ENCODE assay signal across 18 cellular contexts in genomic region chr15:41251411-41251810, GRCh38. TPM values are rescaled to one million over a fixed set of nuclear protein-coding genes. Genes with fewer than 3 reads are reported as not detected.
A peak's percentile ranks its signal among the peaks of the same experiment; 100 is the strongest.
DNase-seq lines count a peak whose midpoint lies in the region; TF ChIP-seq lines count a peak whose summit lies in the region.
"Had no signal": no experiment of that assay in that cellular context is flagged by ENCODE, and none has a peak within 500 bp of the region (broad histone marks: within the 10 kb centered on the region; RNA-seq: fewer than 3 reads in every experiment).

No MANE protein-coding gene starts in this region.

- no peaks in the 10 kb centered on the region for H3K4me1 Mint-ChIP-seq in endodermal cell

- peak overlapping the region; percentile 44 for H3K27ac Mint-ChIP-seq in endodermal cell
- H3K27ac Mint-ChIP-seq: CD4-positive, CD25-positive, alpha-beta regulatory T cell; CD8-positive, alpha-beta memory T cell had no signal

- no peak overlapping the region for H3K4me3 Mint-ChIP-seq in endodermal cell
- H3K4me3 Mint-ChIP-seq: CD4-positive, CD25-positive, alpha-beta regulatory T cell; CD8-positive, alpha-beta memory T cell had no signal

- no peaks in the 10 kb centered on the region for H3K27me3 ChIP-seq in left ventricle myocardium inferior (ENCODE audit: low read depth)
- no peaks in the 10 kb centered on the region for H3K27me3 ChIP-seq in right atrium auricular region
- no peaks in the 10 kb centered on the region for H3K27me3 ChIP-seq in endodermal cell (ENCODE audit: control insufficient read depth, insufficient read depth, low read length, poor library complexity, severe bottlenecking)
- no peaks in the 10 kb centered on the region for H3K27me3 ChIP-seq in mesenchymal stem cell (ENCODE audit: control insufficient read depth in 1 of 2, insufficient read depth in 1 of 2, low read length in 2 of 2)
- no peaks in the 10 kb centered on the region for H3K27me3 ChIP-seq in transverse colon
- no peaks in the 10 kb centered on the region for H3K27me3 ChIP-seq in esophagus squamous epithelium
- H3K27me3 ChIP-seq: BE2C had no signal

- no peak for TF ChIP-seq POLR2A in transverse colon (IDR thresholded peaks at IDR 0.05)
- no peak for TF ChIP-seq POLR2A in esophagus squamous epithelium (IDR thresholded peaks at IDR 0.05)

- H3K4me1 ChIP-seq in left ventricle myocardium inferior (peaks cover 19% of the 10 kb centered on the region), right atrium auricular region (peaks cover 0 to 8% of the 10 kb centered on the region in 2 donors), endodermal cell (ENCODE audit: control insufficient read depth, insufficient read depth, low read length) (no peaks in the 10 kb centered on the region), mesenchymal stem cell (ENCODE audit: control insufficient read depth, insufficient read depth, low read depth, low read length) (peaks cover 6% of the 10 kb centered on the region), transverse colon (peaks cover 0 to 31% (median 5%) of the 10 kb centered on the region in 4 donors), esophagus squamous epithelium (peaks cover 0 to 10% (median 0%) of the 10 kb centered on the region in 3 donors)
- H3K4me1 ChIP-seq: BE2C, HAP-1 had no signal

- no peak overlapping the region for H3K23ac ChIP-seq in mesenchymal stem cell (ENCODE audit: low read length in 2 of 2)

- no peak overlapping the region for H3K14ac ChIP-seq in mesenchymal stem cell (ENCODE audit: low read length in 2 of 2)

- H3K4me3 ChIP-seq in left ventricle myocardium inferior = no peak overlapping the region
- H3K4me3 ChIP-seq in right atrium auricular region = no peak overlapping the region
- H3K4me3 ChIP-seq in endodermal cell (ENCODE audit: low read length) = no peak overlapping the region
- H3K4me3 ChIP-seq in mesenchymal stem cell (ENCODE audit: insufficient read depth in 1 of 2, low read depth in 1 of 2, low read length in 2 of 2) = no peak overlapping the region
- H3K4me3 ChIP-seq in transverse colon = no peak overlapping the region
- no peak overlapping the region for H3K4me3 ChIP-seq in esophagus squamous epithelium
- H3K4me3 ChIP-seq: GM23248, HAP-1 had no signal

- H2BK120ac ChIP-seq in mesenchymal stem cell (ENCODE audit: low read depth, low read length) = no peak overlapping the region

- in situ Hi-C loops in transverse colon (cut with MboI; ENCODE audit: low pct_ligation_motif_present in 1 of 4, low pct_unique_long_range_greater_than_20kb in 1 of 4, low sequenced_read_pairs in 3 of 4) = no loop called here

- no peak for DNase-seq in left ventricle myocardium inferior
- no peak for DNase-seq in right atrium auricular region (ENCODE audit: low spot score)
- no peak for DNase-seq in endodermal cell
- DNase-seq in mesenchymal stem cell = no peak
- no peak for DNase-seq in transverse colon
- DNase-seq in AG20443 (ENCODE audit: low spot score) = no peak
- no peak for DNase-seq in esophagus squamous epithelium (lab: John Stamatoyannopoulos, UW)
- no peak for DNase-seq in COLO668 (lab: John Stamatoyannopoulos, UW; ENCODE audit: unreplicated experiment)
- DNase-seq: BE2C; C1 segment of cervical spinal cord; Caco-2; CD4-positive, CD25-positive, alpha-beta regulatory T cell; CD8-positive, alpha-beta memory T cell; GM23248 had no signal

- H3K9me3 ChIP-seq in left ventricle myocardium inferior (replicated peaks) (no peaks in the 10 kb centered on the region), right atrium auricular region (no peaks in the 10 kb centered on the region), endodermal cell (ENCODE audit: control insufficient read depth, low read length) (no peaks in the 10 kb centered on the region), mesenchymal stem cell (ENCODE audit: control insufficient read depth, low read length) (no peaks in the 10 kb centered on the region), transverse colon (no peaks in the 10 kb centered on the region), esophagus squamous epithelium (no peaks in the 10 kb centered on the region)
- H3K9me3 ChIP-seq: BE2C, Caco-2, HAP-1 had no signal

- H3K4me2 ChIP-seq in mesenchymal stem cell (ENCODE audit: low read length, poor library complexity, severe bottlenecking) = no peak overlapping the region

- no peaks in the 10 kb centered on the region for H3K27me3 Mint-ChIP-seq in endodermal cell (ENCODE audit: insufficient read depth)
- H3K27me3 Mint-ChIP-seq: CD4-positive, CD25-positive, alpha-beta regulatory T cell; CD8-positive, alpha-beta memory T cell had no signal

- H3K9ac ChIP-seq in endodermal cell (ENCODE audit: extremely low read depth, low read length, poor library complexity, severe bottlenecking) = no peak overlapping the region
- no peak overlapping the region for H3K9ac ChIP-seq in mesenchymal stem cell (ENCODE audit: low read length)
- H3K9ac ChIP-seq: GM23248 had no signal

- no peak overlapping the region for H2BK12ac ChIP-seq in mesenchymal stem cell (ENCODE audit: low read length in 2 of 2)

- TF ChIP-seq EP300 in transverse colon (IDR thresholded peaks at IDR 0.05; ENCODE audit: low read depth) = no peak

- peaks cover 35% of the 10 kb centered on the region for H3K36me3 ChIP-seq in left ventricle myocardium inferior
- H3K36me3 ChIP-seq in right atrium auricular region = peaks cover 8% of the 10 kb centered on the region
- peaks cover 30% of the 10 kb centered on the region for H3K36me3 ChIP-seq in endodermal cell (ENCODE audit: control insufficient read depth, insufficient read depth, low read length)
- H3K36me3 ChIP-seq in mesenchymal stem cell (ENCODE audit: control insufficient read depth in 1 of 2, insufficient read depth in 2 of 2, low read depth in 1 of 2, low read length in 2 of 2) = peaks cover 9 to 32% of the 10 kb centered on the region in 2 experiments
- H3K36me3 ChIP-seq in transverse colon = peaks cover 0 to 13% (median under 1%) of the 10 kb centered on the region in 4 donors
- H3K36me3 ChIP-seq in esophagus squamous epithelium = peaks cover 0 to 70% (median 3%) of the 10 kb centered on the region in 3 donors
- H3K36me3 ChIP-seq: HAP-1 had no signal

- peaks cover 2% of the 10 kb centered on the region for H3K9me3 Mint-ChIP-seq in endodermal cell
- H3K9me3 Mint-ChIP-seq: CD4-positive, CD25-positive, alpha-beta regulatory T cell; CD8-positive, alpha-beta memory T cell had no signal

- no peak for TF ChIP-seq CTCF in left ventricle myocardium inferior (IDR thresholded peaks at IDR 0.05; ENCODE audit: borderline replicate concordance)
- TF ChIP-seq CTCF in right atrium auricular region (IDR thresholded peaks at IDR 0.05) = no peak
- TF ChIP-seq CTCF in endodermal cell (conservative IDR thresholded peaks at IDR 0.05) = no peak
- no peak for TF ChIP-seq CTCF in transverse colon (IDR thresholded peaks at IDR 0.05)
- TF ChIP-seq CTCF in esophagus squamous epithelium (IDR thresholded peaks at IDR 0.05) = no peak

- WGBS in endodermal cell (ENCODE audit: insufficient coverage in 1 of 2, insufficient read length in 1 of 2), 2 experiments = 89 to 94% methylated on average over 4 to 5 of the region's 5 CpGs
- WGBS in mesenchymal stem cell = 96% methylated on average over 5 of the region's 5 CpGs
- 60 to 94% methylated on average over 1 to 5 of the region's 5 CpGs for WGBS in transverse colon (ENCODE audit: low coverage in 1 of 2), 2 donors
- 80 to 100% methylated on average over 3 to 5 of the region's 5 CpGs for WGBS in esophagus squamous epithelium, 2 donors

- H2BK5ac ChIP-seq in mesenchymal stem cell (ENCODE audit: low read depth, low read length, poor library complexity, severe bottlenecking) = no peak overlapping the region

- no peak overlapping the region for H4K8ac ChIP-seq in mesenchymal stem cell (ENCODE audit: low read length)

- peaks cover 23% of the 10 kb centered on the region for H3K79me1 ChIP-seq in mesenchymal stem cell (replicated peaks; ENCODE audit: low read length, poor library complexity, severe bottlenecking)

- peak overlapping the region; percentile 44 for H2AK5ac ChIP-seq in mesenchymal stem cell (ENCODE audit: low read length, severe bottlenecking)

- peak overlapping the region; percentile 75 for H3K27ac ChIP-seq in left ventricle myocardium inferior (replicated peaks)
- peak overlapping the region in 1 of 2 donors; percentile 64 for H3K27ac ChIP-seq in right atrium auricular region
- no peak overlapping the region for H3K27ac ChIP-seq in endodermal cell (ENCODE audit: low read depth, low read length)
- H3K27ac ChIP-seq in mesenchymal stem cell (ENCODE audit: low read length, poor library complexity, severe bottlenecking) = no peak overlapping the region
- H3K27ac ChIP-seq in transverse colon = peak overlapping the region; percentile 5 to 80 (median 65)
- no peak overlapping the region for H3K27ac ChIP-seq in esophagus squamous epithelium
- H3K27ac ChIP-seq: 22Rv1, GM23248 had no signal

- H2AFZ ChIP-seq in mesenchymal stem cell (ENCODE audit: low read depth, low read length) = no peak overlapping the region
- H2AFZ ChIP-seq: GM23248 had no signal

- intact Hi-C loops in left ventricle myocardium inferior (cut with micrococcal nuclease) (no loop called here), transverse colon (cut with DNase I; ENCODE audit: low total_unique reads) (no loop called here), esophagus squamous epithelium (cut with DNase I) (no loop called here)

- no peak overlapping the region for H3K4ac ChIP-seq in mesenchymal stem cell (ENCODE audit: low read depth in 1 of 2, low read length in 2 of 2)

- peaks cover 43% of the 10 kb centered on the region for H3K36me3 Mint-ChIP-seq in endodermal cell (ENCODE audit: low read depth)

- no peak overlapping the region for H4K91ac ChIP-seq in mesenchymal stem cell (ENCODE audit: low read length)

- H3K18ac ChIP-seq in mesenchymal stem cell (ENCODE audit: low read depth in 1 of 2, low read length in 2 of 2) = no peak overlapping the region

- no peak overlapping the region for H2BK15ac ChIP-seq in mesenchymal stem cell (ENCODE audit: low read depth, poor library complexity, severe bottlenecking)

RNA-seq across cellular contexts. Expression of gene CHP1, which starts 20.3 kb away (rescaled TPM):
- 124 TPM for total RNA-seq in left ventricle myocardium inferior
- 100 to 1,000 TPM; 165 to 247 TPM for total RNA-seq in right atrium auricular region
- total RNA-seq in endodermal cell = 10 to 100 TPM; 85.0 to 86.1 TPM
- polyA plus RNA-seq in endodermal cell (2013, experiment 1 of 2) = 61.8 TPM
- polyA plus RNA-seq in endodermal cell (2013, experiment 2 of 2) = 55.3 TPM
- polyA plus RNA-seq in mesenchymal stem cell (2013, experiment 1 of 2) = 130 TPM
- 126 TPM for polyA plus RNA-seq in mesenchymal stem cell (2013, experiment 2 of 2)
- total RNA-seq in transverse colon = 100 to 1,000 TPM; 321 to 818 (median 572) TPM
- 100 to 1,000 TPM; 115 to 241 (median 160) TPM for total RNA-seq in esophagus squamous epithelium

RNA-seq across cellular contexts. Expression of gene EXD1, which starts 20.9 kb away (rescaled TPM):
- total RNA-seq in left ventricle myocardium inferior (not detected), right atrium auricular region (not detected), endodermal cell (under 1 TPM in 1 of 2 donors, not detected in 1; 0.26 TPM), transverse colon (not detected), esophagus squamous epithelium (not detected)
- polyA plus RNA-seq in endodermal cell (2013, experiment 1 of 2) = not detected
- 0.12 TPM for polyA plus RNA-seq in endodermal cell (2013, experiment 2 of 2)
- polyA plus RNA-seq in mesenchymal stem cell (2013, experiment 1 of 2) = not detected
- polyA plus RNA-seq in mesenchymal stem cell (2013, experiment 2 of 2) = not detected
- total RNA-seq: A673; Caco-2; CD4-positive, CD25-positive, alpha-beta regulatory T cell; CD8-positive, alpha-beta memory T cell; GM23248; HT-29 had no signal
- polyA plus RNA-seq: CD4-positive, CD25-positive, alpha-beta regulatory T cell; GM23248 had no signal

Comparison
In these comparisons a context has a peak if more than half of its experiments do, and no peak if none do; other contexts are left out.
1. H3K27ac ChIP-seq: peak in left ventricle myocardium inferior (single experiment) and transverse colon (4 of 4); none in endodermal cell (single experiment), mesenchymal stem cell (single experiment) and esophagus squamous epithelium (0 of 4).